Comparison of ENCODE assay signal across 10 cellular contexts in genomic region chr2:30026091-30027055, GRCh38.
A peak's percentile ranks its signal among the peaks of the same experiment; 100 is the strongest.
DNase-seq lines count a peak whose midpoint lies in the region; ATAC-seq, FAIRE-seq and TF ChIP-seq lines count a peak whose summit lies in the region.
"Had no signal": no experiment of that assay in that cellular context is flagged by ENCODE, and none has a peak within 500 bp of the region (broad histone marks: within the 10 kb centered on the region; RNA-seq: fewer than 3 reads in every experiment).

No MANE protein-coding gene starts in this region.

- no peaks in the 10 kb centered on the region for H3K4me1 ChIP-seq in uterus

- peak; percentile 86 for FAIRE-seq in bronchial epithelial cell (lab: Jason Lieb, UNC)
- FAIRE-seq: GM18507 had no signal

- POLR2A ChIA-PET in CD4-positive, alpha-beta T cell (lab: Charles Lee) = no interaction called here

- H3K36me3 ChIP-seq in bronchial epithelial cell (ENCODE audit: control insufficient read depth, insufficient read depth, low read length) (no peaks in the 10 kb centered on the region), uterus (no peaks in the 10 kb centered on the region)

- peak; percentile 90 for ATAC-seq in left lobe of liver
- no peak for ATAC-seq in CD4-positive, alpha-beta T cell (ENCODE audit: poor library complexity)

- peaks cover 32% of the 10 kb centered on the region for H3K27me3 Mint-ChIP-seq in CD4-positive, alpha-beta T cell

- H3K36me3 Mint-ChIP-seq in CD4-positive, alpha-beta T cell (ENCODE audit: low read depth) = no peaks in the 10 kb centered on the region

- H3K4me3 ChIP-seq in bronchial epithelial cell (ENCODE audit: low read depth, low read length) (no peak overlapping the region), uterus (no peak overlapping the region), coronary artery (no peak overlapping the region)

- no peak for TF ChIP-seq POLR2A in uterus (IDR thresholded peaks at IDR 0.05)

- no peaks in the 10 kb centered on the region for H3K4me1 Mint-ChIP-seq in CD4-positive, alpha-beta T cell (ENCODE audit: low read depth)
- H3K4me1 Mint-ChIP-seq: central memory CD8-positive, alpha-beta T cell had no signal

- no peak overlapping the region for H3K4me3 Mint-ChIP-seq in CD4-positive, alpha-beta T cell
- H3K4me3 Mint-ChIP-seq: central memory CD8-positive, alpha-beta T cell had no signal

- intact Hi-C loops in uterus (cut with DNase I; ENCODE audit: low total_unique reads) = no loop called here
- intact Hi-C loops in CD4-positive, alpha-beta T cell (cut with DNase I, micrococcal nuclease) = no loop called here

- DNase-seq in activated CD4-positive, alpha-beta T cell treated with anti-CD3 and anti-CD28 coated beads, Interleukin-2, amount 50 U/mL, for 48 hours = peak; percentile 5 to 7
- DNase-seq in activated CD4-positive, alpha-beta T cell treated with anti-CD3 and anti-CD28 coated beads for 1 hour = no peak
- DNase-seq in NCI-H1694 treated with DMSO at 0.1 percent for 48 hours (lab: John Stamatoyannopoulos, UW) (peak; percentile 25), bronchial epithelial cell (ENCODE audit: low read depth) (peak; percentile 79), left lobe of liver (ENCODE audit: low spot score) (no peak), uterus (no peak), coronary artery (ENCODE audit: low spot score) (no peak)
- no peak for DNase-seq in CD4-positive, alpha-beta T cell

- H3K27ac ChIP-seq in uterus (no peak overlapping the region), coronary artery (no peak overlapping the region)
- no peak overlapping the region for H3K27ac ChIP-seq in CD4-positive, alpha-beta T cell (ENCODE audit: low read depth, low read length)

- H3K27me3 ChIP-seq in bronchial epithelial cell (ENCODE audit: control insufficient read depth, insufficient read depth, low read length) (no peaks in the 10 kb centered on the region), uterus (no peaks in the 10 kb centered on the region)
- H3K27me3 ChIP-seq in CD4-positive, alpha-beta T cell (ENCODE audit: control insufficient read depth, insufficient read depth, low read length) = peaks cover 6% of the 10 kb centered on the region

- TF ChIP-seq CTCF in bronchial epithelial cell (IDR thresholded peaks at IDR 0.05; ENCODE audit: insufficient read depth, low read length, severe bottlenecking) (peak; percentile 85), uterus (IDR thresholded peaks at IDR 0.05) (peak in 3 of 4 experiments; percentile 7 to 32 (median 18)), coronary artery (IDR thresholded peaks at IDR 0.05) (no peak)
- no peak for TF ChIP-seq CTCF in CD4-positive, alpha-beta T cell (IDR thresholded peaks at IDR 0.05)

- CTCF ChIA-PET in CD4-positive, alpha-beta T cell (lab: Charles Lee) = no interaction called here

- H3K27ac Mint-ChIP-seq in CD4-positive, alpha-beta T cell = no peak overlapping the region

- H3K9me3 Mint-ChIP-seq in CD4-positive, alpha-beta T cell = no peaks in the 10 kb centered on the region
- H3K9me3 Mint-ChIP-seq: central memory CD8-positive, alpha-beta T cell had no signal

- no peaks in the 10 kb centered on the region for H3K9me3 ChIP-seq in uterus
- H3K9me3 ChIP-seq in CD4-positive, alpha-beta T cell (ENCODE audit: control insufficient read depth, low read length) = no peaks in the 10 kb centered on the region

Comparison
In these comparisons a context has a peak if more than half of its experiments do, and no peak if none do; other contexts are left out.
1. DNase-seq: peak in activated CD4-positive, alpha-beta T cell treated with anti-CD3 and anti-CD28 coated beads, Interleukin-2, amount 50 U/mL, for 48 hours (2 of 2), NCI-H1694 treated with DMSO at 0.1 percent for 48 hours (single experiment) and bronchial epithelial cell (single experiment); none in activated CD4-positive, alpha-beta T cell treated with anti-CD3 and anti-CD28 coated beads for 1 hour (single experiment), left lobe of liver (single experiment), uterus (0 of 2), CD4-positive, alpha-beta T cell (0 of 10) and coronary artery (single experiment).
2. CTCF ChIP-seq: peak in bronchial epithelial cell (single experiment) and uterus (3 of 4); none in CD4-positive, alpha-beta T cell (single experiment) and coronary artery (single experiment).